ENCODE assay signal across 8 cellular contexts in the genomic region with DNA sequence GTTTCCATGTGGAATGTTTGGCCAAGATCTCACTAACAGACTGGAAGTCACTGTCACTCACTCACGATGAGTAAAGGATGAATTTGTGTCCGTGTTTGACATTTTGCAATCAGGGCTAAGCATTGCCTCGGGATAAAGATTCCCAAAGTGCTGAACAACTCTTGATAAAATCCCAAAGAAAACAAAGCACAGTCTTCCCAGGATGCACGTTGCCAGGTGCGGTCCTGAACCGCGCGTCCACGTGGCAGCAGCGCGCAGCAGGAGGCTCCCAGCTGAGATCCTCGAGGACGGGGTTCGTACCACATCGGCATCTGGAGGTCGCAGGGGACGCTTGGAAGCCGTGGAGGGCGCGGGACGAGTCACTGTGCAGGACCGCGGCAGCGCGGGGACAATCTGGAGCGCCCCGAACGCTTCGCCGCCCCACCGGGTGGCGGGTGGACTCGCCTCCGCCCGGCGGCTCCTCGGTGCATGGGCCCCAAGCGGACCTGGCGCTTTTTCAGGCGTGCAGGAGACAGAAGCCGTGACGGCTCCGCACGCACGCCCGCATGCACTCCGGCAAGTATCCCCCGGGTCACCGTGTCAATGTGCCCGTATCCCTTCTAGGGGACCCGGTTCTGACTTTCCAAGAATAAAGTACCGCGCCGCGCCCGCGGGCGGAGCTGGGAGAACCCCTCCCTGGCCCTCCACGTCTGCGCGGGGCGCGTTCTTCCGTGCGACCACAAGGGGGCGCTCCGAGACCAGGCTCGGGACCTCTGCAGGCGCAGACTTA. TPM values are rescaled to one million over a fixed set of nuclear protein-coding genes. Genes with fewer than 3 reads are reported as not detected.
DNase-seq lines count a peak whose midpoint lies in the region; ATAC-seq, FAIRE-seq and TF ChIP-seq lines count a peak whose summit lies in the region.

No MANE protein-coding gene starts in this region.

- H2BK5ac ChIP-seq in H1 (ENCODE audit: low read depth, low read length): no peak overlapping the region; the same call in 1 of the 2 replicates

- in situ Hi-C loops in ACHN (cut with HindIII; ENCODE audit: low pct_ligation_motif_present, low pct_unique_long_range_greater_than_20kb, low sequenced_read_pairs): no loop called here

- CTCF ChIA-PET in activated CD4-positive, alpha-beta T cell treated with anti-CD3 and anti-CD28 coated beads, Interleukin-2, amount 10 ng/mL, durations not matched to agents 7 days and 5 days (lab: Charles Lee): interaction anchor here (0.6 to 2.0 kb wide), 10 partner anchors 9 to 338 kb away, joined by 3 to 11 read pairs (median 4); partner anchors contain the start of genes GP5 and LSG1
- CTCF ChIA-PET in H1 (lab: Charles Lee; ENCODE audit: partially characterized antibody): interaction anchor here (0.6 to 15.8 kb wide), 24 partner anchors 10 to 687 kb away, joined by 3 to 344 read pairs (median 4); partner anchors contain the start of genes CPN2, GP5 and LRRC15

- peak overlapping the region in 1 of 4 experiments; percentile 17; a peak in 1 of 7 replicates for H3K9ac ChIP-seq in H1 (replicated peaks in 1 of 4; ENCODE audit: extremely low read depth in 1 of 4, low read depth in 3 of 4, low read length in 3 of 4)

- no peak overlapping the region for H2BK12ac ChIP-seq in H1 (ENCODE audit: low read depth, low read length)

- peak; percentile 98 for TF ChIP-seq RAD21 in H1 (IDR thresholded peaks at IDR 0.05 in 1 of 2, conservative IDR thresholded peaks at IDR 0.05 in 1 of 2; ENCODE audit: low read depth in 2 of 2, low read length in 2 of 2)

- 0 out of 2 replicates have a peak overlapping the region, but pooled peaks have one; percentile 47 for H2BK15ac ChIP-seq in H1 (ENCODE audit: low read length)

- H3K23me2 ChIP-seq in H1 (ENCODE audit: low read depth, low read length): peaks cover 2% of the 10 kb centered on the region

- POLR2A ChIA-PET in activated CD4-positive, alpha-beta T cell treated with anti-CD3 and anti-CD28 coated beads, Interleukin-2, amount 10 ng/mL, durations not matched to agents 7 days and 5 days (lab: Charles Lee): no interaction called here
- POLR2A ChIA-PET in H1 (lab: Charles Lee; ENCODE audit: partially characterized antibody): interaction anchor here (0.6 to 0.7 kb wide), 2 partner anchors 13 to 69 kb away, joined by 3 to 4 read pairs; no protein-coding TSS in a partner anchor

- H3K79me1 ChIP-seq in H1 (ENCODE audit: low read depth, low read length): no peaks in the 10 kb centered on the region

- H3K56ac ChIP-seq in H1 (replicated peaks; ENCODE audit: insufficient read length, low read depth, low read length): no peak overlapping the region

- ATAC-seq in GM19328 (IDR thresholded peaks at IDR 0.05; ENCODE audit: unreplicated experiment) (peak; percentile 90), HG03469 (IDR thresholded peaks at IDR 0.05; ENCODE audit: unreplicated experiment) (peak; percentile 81)

- H3K27me3 ChIP-seq in H1 (replicated peaks in 1 of 4; ENCODE audit: control insufficient read depth in 3 of 4, extremely low read depth in 1 of 4, insufficient read depth in 3 of 4, low read length in 3 of 4): peaks cover 0 to 24% (median 15%) of the 10 kb centered on the region in 4 experiments; a peak in 5 of 7 replicates

- peaks cover 22% of the 10 kb centered on the region for H3K27me3 Mint-ChIP-seq in activated CD4-positive, alpha-beta T cell treated with anti-CD3 and anti-CD28 coated beads, Interleukin-2, amount 10 ng/mL, durations not matched to agents 7 days and 5 days

- H3K14ac ChIP-seq in H1 (ENCODE audit: insufficient read length): no peak overlapping the region

- peak overlapping the region; percentile 71 for H3K4me3 Mint-ChIP-seq in activated CD4-positive, alpha-beta T cell treated with anti-CD3 and anti-CD28 coated beads, Interleukin-2, amount 10 ng/mL, durations not matched to agents 7 days and 5 days

- H3K4me1 Mint-ChIP-seq in activated CD4-positive, alpha-beta T cell treated with anti-CD3 and anti-CD28 coated beads, Interleukin-2, amount 10 ng/mL, durations not matched to agents 7 days and 5 days: peaks cover 11% of the 10 kb centered on the region

- peak in 1 of 2 experiments; percentile 32; a peak in 1 of 3 replicates for TF ChIP-seq EP300 in H1 (IDR thresholded peaks at IDR 0.05; ENCODE audit: borderline replicate concordance in 1 of 2, low read depth in 2 of 2, low read length in 2 of 2)

- H3K79me2 ChIP-seq in H1 (ENCODE audit: control insufficient read depth in 1 of 2, insufficient read depth in 2 of 2, low read length in 2 of 2): no peaks in the 10 kb centered on the region

- no peaks in the 10 kb centered on the region for H4K20me1 ChIP-seq in H1 (replicated peaks in 1 of 2; ENCODE audit: control insufficient read depth in 1 of 2, insufficient read depth in 2 of 2, low read length in 2 of 2)

- H4K91ac ChIP-seq in H1 (replicated peaks; ENCODE audit: insufficient read length, low read length): peak overlapping the region; percentile 87

- peaks cover 0 to 3% (median under 1%) of the 10 kb centered on the region in 4 experiments; a peak in 1 of 7 replicates for H3K4me1 ChIP-seq in H1 (replicated peaks in 1 of 4; ENCODE audit: control insufficient read depth in 3 of 4, insufficient read depth in 4 of 4, low read length in 3 of 4)

- H4K5ac ChIP-seq in H1 (ENCODE audit: insufficient read length, low read depth, low read length): no peak overlapping the region

- no peak for TF ChIP-seq POLR2A in H1 (IDR thresholded peaks at IDR 0.05; ENCODE audit: control extremely low read depth in 1 of 2, low read depth in 2 of 2, low read length in 2 of 2)

- peak overlapping the region; percentile 79; the same call in 1 of the 2 replicates for H2AFZ ChIP-seq in H1 (ENCODE audit: low read length)

- no peak overlapping the region for H3K27ac Mint-ChIP-seq in activated CD4-positive, alpha-beta T cell treated with anti-CD3 and anti-CD28 coated beads, Interleukin-2, amount 10 ng/mL, durations not matched to agents 7 days and 5 days

- no peaks in the 10 kb centered on the region for H3K9me3 Mint-ChIP-seq in activated CD4-positive, alpha-beta T cell treated with anti-CD3 and anti-CD28 coated beads, Interleukin-2, amount 10 ng/mL, durations not matched to agents 7 days and 5 days

- peak overlapping the region; percentile 16 to 62 (median 32) for H3K4me3 ChIP-seq in H1 (ENCODE audit: extremely low read depth in 1 of 4, insufficient read depth in 2 of 4, low read depth in 3 of 4, low read length in 4 of 4)

- no peak overlapping the region for H2BK20ac ChIP-seq in H1 (ENCODE audit: low read length)

- FAIRE-seq in H1 (lab: Jason Lieb, UNC): no peak

- H4K8ac ChIP-seq in H1 (ENCODE audit: extremely low read depth, insufficient read depth, low read length): peak overlapping the region; percentile 45; the same call in 1 of the 2 replicates

- peak overlapping the region; percentile 15 to 73 for H3K4me2 ChIP-seq in H1 (ENCODE audit: insufficient read depth in 1 of 2, low read depth in 2 of 2, low read length in 2 of 2)

- no peak overlapping the region for H2AK5ac ChIP-seq in H1 (ENCODE audit: low read depth, low read length)

- DNase-seq in ACHN (peak; percentile 79), H1 (ENCODE audit: low read depth in 1 of 2, low spot score in 2 of 2) (peak; percentile 50 to 98), mucosa of gallbladder (ENCODE audit: low spot score) (peak; percentile 89), NCI-H526 treated with DMSO at 0.1 percent for 48 hours (lab: John Stamatoyannopoulos, UW) (no peak)
- DNase-seq in activated CD4-positive, alpha-beta T cell treated with anti-CD3 and anti-CD28 coated beads, Interleukin-2, amount 10 ng/mL, durations not matched to agents 7 days and 5 days: peak; percentile 87
- peak; percentile 85 for DNase-seq in stimulated activated CD8-positive, alpha-beta memory T cell treated with anti-CD3 and anti-CD28 coated beads, Interleukin-4, amount 100 ng/mL, for 24 hours (ENCODE audit: low read depth)

- H2BK120ac ChIP-seq in H1 (replicated peaks; ENCODE audit: low read depth, low read length): no peak overlapping the region

- TF ChIP-seq CTCF in H1 (IDR thresholded peaks at IDR 0.05; ENCODE audit: control extremely low read depth in 1 of 3, insufficient read depth in 1 of 3, low read depth in 1 of 3, low read length in 3 of 3): peak in 2 of 3 experiments; percentile 90 to 97; a peak in 3 of 4 replicates

- peak overlapping the region; percentile 73 for H3K18ac ChIP-seq in H1 (ENCODE audit: extremely low read depth, low read length)

- H3K4ac ChIP-seq in H1 (replicated peaks; ENCODE audit: insufficient read length, low read depth, low read length): no peak overlapping the region

- H3K36me3 Mint-ChIP-seq in activated CD4-positive, alpha-beta T cell treated with anti-CD3 and anti-CD28 coated beads, Interleukin-2, amount 10 ng/mL, durations not matched to agents 7 days and 5 days (ENCODE audit: low read depth): no peaks in the 10 kb centered on the region

- WGBS in H1 (ENCODE audit: extremely low coverage in 1 of 2, insufficient coverage in 1 of 2, insufficient read length in 1 of 2, insufficient replicate concordance in 2 of 2, low coverage in 1 of 2, low lambda C conversion rate in 2 of 2, missing lambda C conversion rate in 1 of 2), 2 experiments: 6% methylated on average over 69 of the region's 69 CpGs; no CpG with 5 or more reads in 1 of the 2 experiments

- H3K23ac ChIP-seq in H1 (ENCODE audit: insufficient read length): no peak overlapping the region

- no peaks in the 10 kb centered on the region for H3K9me3 ChIP-seq in H1 (ENCODE audit: insufficient read depth in 2 of 2, low read depth in 1 of 2, low read length in 1 of 2)

- H3K36me3 ChIP-seq in H1 (ENCODE audit: control insufficient read depth in 2 of 4, insufficient read depth in 4 of 4, low read length in 3 of 4): no peaks in the 10 kb centered on the region

- H3K27ac ChIP-seq in H1 (ENCODE audit: low read depth, low read length): no peak overlapping the region

RNA-seq across cellular contexts. Expression of gene CPN2, which starts 17.7 kb away (rescaled TPM):
- total RNA-seq in activated CD4-positive, alpha-beta T cell treated with anti-CD3 and anti-CD28 coated beads, Interleukin-2, amount 10 ng/mL, durations not matched to agents 7 days and 5 days: not detected
- total RNA-seq in H1 (2021; fragmentation: NEBNext Ultra II Directional; extraction: Animal tissue kit (Norgen Biotek cat#: 25700)): not detected in 2 replicates
- 0.03 TPM in 1 of 2 replicates, not detected in the other for polyA plus RNA-seq in H1 (2011; rRNA removed)
- polyA plus RNA-seq in H1 (2011; cell fraction: cytosol; rRNA removed): not detected
- not detected for polyA plus RNA-seq in H1 (2011; cell fraction: nucleus; rRNA removed)
- polyA plus RNA-seq in H1 (2012, experiment 1 of 2): 0.12 TPM in 1 of 4 replicates, not detected in the others
- polyA plus RNA-seq in H1 (2012, experiment 2 of 2): not detected
- polyA plus RNA-seq in H1 (2013, experiment 1 of 2): 0.02 TPM
- polyA plus RNA-seq in H1 (2013, experiment 2 of 2): 0.02 TPM
- not detected in 2 replicates for polyA minus RNA-seq in H1 (2011; rRNA and poly(A)+ RNA removed)
- not detected for polyA minus RNA-seq in H1 (2011; cell fraction: cytosol; rRNA and poly(A)+ RNA removed)
- polyA minus RNA-seq in H1 (2011; cell fraction: nucleus; rRNA and poly(A)+ RNA removed): not detected
- 0.12 TPM for total RNA-seq in mucosa of gallbladder

RNA-seq across cellular contexts. Expression of gene LRRC15, which starts 36.1 kb away (rescaled TPM):
- total RNA-seq in activated CD4-positive, alpha-beta T cell treated with anti-CD3 and anti-CD28 coated beads, Interleukin-2, amount 10 ng/mL, durations not matched to agents 7 days and 5 days: not detected
- total RNA-seq in H1 (2021; fragmentation: NEBNext Ultra II Directional; extraction: Animal tissue kit (Norgen Biotek cat#: 25700)): 0.37 and 0.40 TPM in 2 replicates
- polyA plus RNA-seq in H1 (2011; rRNA removed): 0.15 and 0.17 TPM in 2 replicates
- polyA plus RNA-seq in H1 (2011; cell fraction: cytosol; rRNA removed): 0.08 TPM
- 0.19 TPM for polyA plus RNA-seq in H1 (2011; cell fraction: nucleus; rRNA removed)
- 0.11 to 0.16 TPM (median 0.16 TPM) in 3 of 4 replicates, not detected in the other for polyA plus RNA-seq in H1 (2012, experiment 1 of 2)
- polyA plus RNA-seq in H1 (2012, experiment 2 of 2): 0.07 TPM
- polyA plus RNA-seq in H1 (2013, experiment 1 of 2): 0.34 TPM
- 0.42 TPM for polyA plus RNA-seq in H1 (2013, experiment 2 of 2)
- 0.17 and 0.32 TPM in 2 replicates for polyA minus RNA-seq in H1 (2011; rRNA and poly(A)+ RNA removed)
- not detected for polyA minus RNA-seq in H1 (2011; cell fraction: cytosol; rRNA and poly(A)+ RNA removed)
- polyA minus RNA-seq in H1 (2011; cell fraction: nucleus; rRNA and poly(A)+ RNA removed): 0.10 TPM
- total RNA-seq in mucosa of gallbladder: 0.35 TPM
